28 cellular contexts compared by ENCODE assay signal in genomic region chr3:84536916-84537315, GRCh38.
"Had no signal": no experiment of that assay in that cellular context is flagged by ENCODE, and none has a peak within 500 bp of the region (broad histone marks: within the 10 kb centered on the region; RNA-seq: fewer than 3 reads in every experiment).

No MANE protein-coding gene starts in this region.

- H3K27me3 ChIP-seq: colonic mucosa, dorsolateral prefrontal cortex, esophagus muscularis mucosa, esophagus squamous epithelium, foreskin keratinocyte, gastrocnemius medialis, gastroesophageal sphincter, heart left ventricle, heart right ventricle had no signal

- H3K9me3 ChIP-seq: colonic mucosa, gastrocnemius medialis had no signal

- H3K27ac Mint-ChIP-seq: dendritic cell treated with granulocyte-macrophage colony-stimulating factor and Interleukin-4, amounts not matched to agents 40 ng/mL and 50 ng/mL, for 4 days; effector memory CD8-positive, alpha-beta T cell; endodermal cell had no signal

- H3K36me3 ChIP-seq: colonic mucosa, esophagus muscularis mucosa, esophagus squamous epithelium, gastrocnemius medialis, gastroesophageal sphincter, heart left ventricle, heart right ventricle had no signal

- H3K4me1 Mint-ChIP-seq: endodermal cell had no signal

- H3K27me3 Mint-ChIP-seq: dendritic cell treated with granulocyte-macrophage colony-stimulating factor and Interleukin-4, amounts not matched to agents 40 ng/mL and 50 ng/mL, for 4 days; effector memory CD8-positive, alpha-beta T cell had no signal

- H3K4me1 ChIP-seq: colonic mucosa, esophagus muscularis mucosa, esophagus squamous epithelium, foreskin keratinocyte, gastrocnemius medialis, gastroesophageal sphincter, heart left ventricle, heart right ventricle had no signal

- H3K27ac ChIP-seq: colonic mucosa, coronary artery, dorsolateral prefrontal cortex, epithelial cell of prostate, esophagus muscularis mucosa, esophagus squamous epithelium, foreskin keratinocyte, gastrocnemius medialis, gastroesophageal sphincter, heart left ventricle, heart right ventricle had no signal

- H3K4me3 Mint-ChIP-seq: dendritic cell treated with granulocyte-macrophage colony-stimulating factor and Interleukin-4, amounts not matched to agents 40 ng/mL and 50 ng/mL, for 4 days; effector memory CD8-positive, alpha-beta T cell; endodermal cell had no signal

- H3K9me3 Mint-ChIP-seq: dendritic cell treated with granulocyte-macrophage colony-stimulating factor and Interleukin-4, amounts not matched to agents 40 ng/mL and 50 ng/mL, for 4 days had no signal

- ATAC-seq: effector memory CD8-positive, alpha-beta T cell; esophagus mucosa; foreskin keratinocyte; gastrocnemius medialis; gastroesophageal sphincter; heart left ventricle; heart right ventricle had no signal

- DNase-seq: colonic mucosa; cortex of kidney; dermis blood vessel endothelial cell; dorsolateral prefrontal cortex; effector CD4-positive, alpha-beta T cell; effector CD8-positive, alpha-beta T cell; effector memory CD4-positive, alpha-beta T cell; effector memory CD8-positive, alpha-beta T cell; endodermal cell; erythroblast; esophagus squamous epithelium; foreskin fibroblast; foreskin keratinocyte; foreskin melanocyte; gastrocnemius medialis; glutamatergic neuron; head of caudate nucleus; heart left ventricle; heart right ventricle had no signal

- FAIRE-seq: colon, endometrium, endothelial cell of umbilical vein had no signal

- H3K4me3 ChIP-seq: colonic mucosa, coronary artery, dorsolateral prefrontal cortex, esophagus muscularis mucosa, esophagus squamous epithelium, gastrocnemius medialis, gastroesophageal sphincter, heart left ventricle, heart right ventricle had no signal
